Comparison of ENCODE assay signal across 38 cellular contexts in the genomic region with DNA sequence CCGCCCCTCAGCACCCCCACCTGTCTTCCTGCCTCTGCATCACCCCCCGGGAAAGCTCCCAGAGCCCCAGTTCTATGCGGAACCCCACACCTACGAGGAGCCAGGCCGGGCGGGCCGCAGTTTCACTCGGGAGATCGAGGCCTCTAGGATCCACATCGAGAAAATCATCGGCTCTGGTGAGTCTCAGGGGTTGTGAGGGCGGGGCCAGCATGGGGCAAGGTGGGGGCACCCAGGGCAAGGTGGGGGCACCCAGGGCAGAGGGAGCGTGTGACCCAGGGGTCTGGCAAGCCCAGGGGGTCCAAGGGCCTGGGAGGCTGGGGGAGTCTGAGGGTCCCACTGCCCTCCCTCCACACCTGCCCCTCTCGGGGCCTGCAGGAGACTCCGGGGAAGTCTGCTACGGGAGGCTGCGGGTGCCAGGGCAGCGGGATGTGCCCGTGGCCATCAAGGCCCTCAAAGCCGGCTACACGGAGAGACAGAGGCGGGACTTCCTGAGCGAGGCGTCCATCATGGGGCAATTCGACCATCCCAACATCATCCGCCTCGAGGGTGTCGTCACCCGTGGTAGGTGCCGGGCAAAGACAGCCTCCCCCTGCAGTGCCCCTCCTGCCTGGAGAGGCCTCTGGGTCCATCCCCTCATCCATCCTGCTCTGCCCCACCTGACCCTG. TPM values are rescaled to one million over a fixed set of nuclear protein-coding genes. Genes with fewer than 3 reads are reported as not detected.
"Had no signal": no experiment of that assay in that cellular context is flagged by ENCODE, and none has a peak within 500 bp of the region (broad histone marks: within the 10 kb centered on the region; RNA-seq: fewer than 3 reads in every experiment).

No MANE protein-coding gene starts in this region.

- H3K9me3 ChIP-seq: MG63 had no signal

- DNase-seq: Karpas-422, Kasumi-1, MG63, MM.1S, MV-4-11, NCI-H1048, NCI-H1092, NCI-H1092 treated with DMSO at 0.1 percent for 48 hours, NCI-H1105, NCI-H1105 treated with DMSO at 0.1 percent for 48 hours, NCI-H1417, NCI-H1417 treated with DMSO at 0.1 percent for 48 hours, NCI-H1436, NCI-H1436 treated with DMSO at 0.1 percent for 48 hours, NCI-H146, NCI-H1694, NCI-H1694 treated with DMSO at 0.1 percent for 48 hours, NCI-H187, NCI-H187 treated with DMSO at 0.1 percent for 48 hours, NCI-H1930, NCI-H2029, NCI-H2029 treated with DMSO at 0.1 percent for 48 hours, NCI-H2081, NCI-H2081 treated with DMSO at 0.1 percent for 48 hours, NCI-H2107, NCI-H2171, NCI-H2171 treated with DMSO at 0.1 percent for 48 hours, NCI-H2227 treated with DMSO at 0.1 percent for 48 hours, NCI-H226, NCI-H345, NCI-H446, NCI-H446 treated with DMSO at 0.1 percent for 48 hours, NCI-H510A, NCI-H510A treated with DMSO at 0.1 percent for 48 hours had no signal

- H3K4me3 ChIP-seq: MG63 had no signal

- H3K36me3 ChIP-seq: MG63 had no signal

RNA-seq across cellular contexts. Expression of gene EPHA8, which starts 34.1 kb away (rescaled TPM):
- total RNA-seq: LHCN-M2, M059J, MCF 10A had no signal

RNA-seq across cellular contexts. Expression of gene C1QA, which starts 39.0 kb away (rescaled TPM):
- total RNA-seq: LHCN-M2, M059J, MCF 10A, NCI-H460 had no signal

RNA-seq across cellular contexts. Expression of gene C1QC, which starts 46.0 kb away (rescaled TPM):
- total RNA-seq: LHCN-M2, M059J, MCF 10A, NCI-H460 had no signal

RNA-seq across cellular contexts. Expression of gene C1QB, which starts 55.6 kb away (rescaled TPM):
- total RNA-seq: LHCN-M2, M059J, MCF 10A, NCI-H460 had no signal
